In the genomic region with DNA sequence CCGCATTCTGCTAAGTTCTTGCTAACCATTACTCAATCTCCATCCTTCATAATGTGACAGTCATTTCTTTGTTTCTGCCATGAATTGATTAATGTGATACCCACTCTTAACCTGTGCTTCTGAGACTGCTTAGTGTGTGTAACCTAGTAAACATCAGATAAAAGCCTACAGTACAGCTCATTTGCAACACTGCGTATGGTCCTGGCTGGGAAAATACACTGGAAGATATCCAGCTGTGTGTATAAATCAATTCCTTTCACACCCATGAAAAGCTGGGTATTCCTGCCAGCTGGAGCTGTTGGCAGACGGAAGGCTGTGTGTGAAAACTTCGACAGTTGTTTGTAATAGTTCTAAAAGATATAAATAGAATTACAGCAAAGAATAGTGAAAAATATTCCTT, we compare ENCODE assay signal across 15 cellular contexts.
A peak's percentile ranks its signal among the peaks of the same experiment; 100 is the strongest.
DNase-seq lines count a peak whose midpoint lies in the region; ATAC-seq and TF ChIP-seq lines count a peak whose summit lies in the region.
"Had no signal": no experiment of that assay in that cellular context is flagged by ENCODE, and none has a peak within 500 bp of the region (broad histone marks: within the 10 kb centered on the region; RNA-seq: fewer than 3 reads in every experiment).

No MANE protein-coding gene starts in this region.

- no peak overlapping the region for H3K4me2 ChIP-seq in SK-N-SH

- H3K36me3 ChIP-seq in SK-N-SH (replicated peaks in 1 of 2; ENCODE audit: control insufficient read depth in 1 of 2, insufficient read depth in 2 of 2, low read length in 1 of 2) (no peaks in the 10 kb centered on the region), left lung (no peaks in the 10 kb centered on the region)
- H3K36me3 ChIP-seq: esophagus muscularis mucosa, upper lobe of right lung had no signal

- H3K4me3 ChIP-seq in SK-N-SH (ENCODE audit: low read depth in 2 of 2, low read length in 1 of 2) (no peak overlapping the region), left lung (no peak overlapping the region)
- H3K4me3 ChIP-seq: esophagus muscularis mucosa, upper lobe of right lung had no signal

- no peak for ATAC-seq in SK-N-SH treated with all-trans-retinoic acid at 6 μM for 48 hours
- ATAC-seq in left lung, result no peak
- ATAC-seq in GM21786 (IDR thresholded peaks at IDR 0.05; ENCODE audit: unreplicated experiment), result no peak
- ATAC-seq: left cardiac atrium; natural killer cell treated with Interleukin-12 subunit alpha and Interleukin-12 subunit beta and Interleukin-15 and Interleukin-18, amount 100 ng/mL, for 72 hours; upper lobe of right lung had no signal

- no peaks in the 10 kb centered on the region for H3K79me2 ChIP-seq in SK-N-SH (ENCODE audit: insufficient read depth)

- H3K27me3 ChIP-seq in SK-N-SH (ENCODE audit: insufficient read depth) (no peaks in the 10 kb centered on the region), left lung (no peaks in the 10 kb centered on the region)
- H3K27me3 ChIP-seq: esophagus muscularis mucosa, upper lobe of right lung had no signal

- no peaks in the 10 kb centered on the region for H3F3A ChIP-seq in SK-N-SH (replicated peaks; ENCODE audit: insufficient read depth)

- 44% methylated on average over 4 of the region's 4 CpGs for WGBS in SK-N-SH (ENCODE audit: low lambda C conversion rate)

- H2AFZ ChIP-seq in SK-N-SH (ENCODE audit: low read depth), result no peak overlapping the region

- TF ChIP-seq EP300 in SK-N-SH (IDR thresholded peaks at IDR 0.05; ENCODE audit: borderline replicate concordance in 1 of 2, low read depth in 1 of 2, low read length in 1 of 2), result 0 out of 4 replicates have a peak, but pooled peaks of 1 of the 2 experiments have one; percentile 53

- TF ChIP-seq RAD21 in SK-N-SH (IDR thresholded peaks at IDR 0.05; ENCODE audit: low read length), result peak; percentile 20

- CTCF ChIA-PET in SK-N-SH (lab: Yijun Ruan, JAX), result interaction anchor here (0.6 kb wide), 1 partner anchor 132 kb away, joined by 3 read pairs; no protein-coding TSS in a partner anchor

- no peaks in the 10 kb centered on the region for H3K4me1 ChIP-seq in SK-N-SH (ENCODE audit: control insufficient read depth in 1 of 2, insufficient read depth in 2 of 2, low read depth in 1 of 2, low read length in 1 of 2)
- H3K4me1 ChIP-seq in left lung, result no peaks in the 10 kb centered on the region
- H3K4me1 ChIP-seq: upper lobe of right lung had no signal

- H4K20me1 ChIP-seq in SK-N-SH (ENCODE audit: insufficient read depth), result no peaks in the 10 kb centered on the region

- H3K27ac ChIP-seq in SK-N-SH (ENCODE audit: low read depth in 2 of 2, low read length in 1 of 2) (peak overlapping the region in 1 of 2 experiments; percentile 35; a peak in 2 of 4 replicates), left lung (no peak overlapping the region)
- H3K27ac ChIP-seq: esophagus muscularis mucosa, upper lobe of right lung had no signal

- no peaks in the 10 kb centered on the region for H3K9me3 Mint-ChIP-seq in activated CD4-positive, alpha-beta T cell treated with anti-CD3 and anti-CD28 coated beads, Interleukin-2, amount 10 ng/mL, durations not matched to agents 24 days and 14 days

- H3K9me2 ChIP-seq in SK-N-SH, result no peaks in the 10 kb centered on the region

- H3K4me3 Mint-ChIP-seq in activated CD4-positive, alpha-beta T cell treated with anti-CD3 and anti-CD28 coated beads, Interleukin-2, amount 10 ng/mL, durations not matched to agents 24 days and 14 days, result no peak overlapping the region
- H3K4me3 Mint-ChIP-seq: activated CD4-positive, alpha-beta T cell treated with anti-CD3 and anti-CD28 coated beads, Interleukin-2, amount 10 ng/mL, durations not matched to agents 7 days and 5 days; natural killer cell treated with Interleukin-12 subunit alpha and Interleukin-12 subunit beta and Interleukin-15 and Interleukin-18, amount 100 ng/mL, for 72 hours had no signal

- no peaks in the 10 kb centered on the region for H3K27me3 Mint-ChIP-seq in activated CD4-positive, alpha-beta T cell treated with anti-CD3 and anti-CD28 coated beads, Interleukin-2, amount 10 ng/mL, durations not matched to agents 24 days and 14 days
- H3K27me3 Mint-ChIP-seq: activated CD4-positive, alpha-beta T cell treated with anti-CD3 and anti-CD28 coated beads, Interleukin-2, amount 10 ng/mL, durations not matched to agents 7 days and 5 days; natural killer cell treated with Interleukin-12 subunit alpha and Interleukin-12 subunit beta and Interleukin-15 and Interleukin-18, amount 100 ng/mL, for 72 hours had no signal

- no peaks in the 10 kb centered on the region for H3K4me1 Mint-ChIP-seq in activated CD4-positive, alpha-beta T cell treated with anti-CD3 and anti-CD28 coated beads, Interleukin-2, amount 10 ng/mL, durations not matched to agents 24 days and 14 days
- H3K4me1 Mint-ChIP-seq: activated CD4-positive, alpha-beta T cell treated with anti-CD3 and anti-CD28 coated beads, Interleukin-2, amount 10 ng/mL, durations not matched to agents 7 days and 5 days had no signal

- POLR2A ChIA-PET in SK-N-SH (lab: Yijun Ruan, JAX), result no interaction called here

- DNase-seq in SK-N-SH, result peak; percentile 12
- DNase-seq in NCI-H446 treated with DMSO at 0.1 percent for 48 hours (lab: John Stamatoyannopoulos, UW), result peak; percentile 90
- DNase-seq in inferior parietal cortex (ENCODE audit: extremely low spot score), result peak; percentile 58
- no peak for DNase-seq in left lung
- no peak for DNase-seq in activated CD4-positive, alpha-beta T cell treated with anti-CD3 and anti-CD28 coated beads, Interleukin-2, amount 10 ng/mL, durations not matched to agents 24 days and 14 days
- no peak for DNase-seq in dermis blood vessel endothelial cell
- DNase-seq: activated CD4-positive, alpha-beta T cell treated with anti-CD3 and anti-CD28 coated beads, Interleukin-2, amount 10 ng/mL, durations not matched to agents 7 days and 5 days; left cardiac atrium; stimulated activated CD4-positive, alpha-beta T cell treated with anti-CD3 and anti-CD28 coated beads, Interleukin-4, amount 100 ng/mL, for 1 hour; T1000; upper lobe of right lung had no signal

- no peaks in the 10 kb centered on the region for H3K36me3 Mint-ChIP-seq in activated CD4-positive, alpha-beta T cell treated with anti-CD3 and anti-CD28 coated beads, Interleukin-2, amount 10 ng/mL, durations not matched to agents 24 days and 14 days (ENCODE audit: low read depth)

- TF ChIP-seq CTCF in SK-N-SH (IDR thresholded peaks at IDR 0.05) (no peak), left lung (IDR thresholded peaks at IDR 0.05) (no peak)

- H3K9ac ChIP-seq in SK-N-SH, result no peak overlapping the region

- intact Hi-C loops in left lung (cut with DNase I), result no loop called here
- intact Hi-C loops in activated CD4-positive, alpha-beta T cell treated with anti-CD3 and anti-CD28 coated beads, Interleukin-2, amount 10 ng/mL, durations not matched to agents 24 days and 14 days (cut with micrococcal nuclease), result no loop called here

- H3K27ac Mint-ChIP-seq in activated CD4-positive, alpha-beta T cell treated with anti-CD3 and anti-CD28 coated beads, Interleukin-2, amount 10 ng/mL, durations not matched to agents 24 days and 14 days, result no peak overlapping the region
- H3K27ac Mint-ChIP-seq: activated CD4-positive, alpha-beta T cell treated with anti-CD3 and anti-CD28 coated beads, Interleukin-2, amount 10 ng/mL, durations not matched to agents 7 days and 5 days; natural killer cell treated with Interleukin-12 subunit alpha and Interleukin-12 subunit beta and Interleukin-15 and Interleukin-18, amount 100 ng/mL, for 72 hours had no signal

- H3K9me3 ChIP-seq in SK-N-SH, result no peaks in the 10 kb centered on the region
- H3K9me3 ChIP-seq in left lung, result peaks cover 0 to 5% of the 10 kb centered on the region in 2 donors
- H3K9me3 ChIP-seq: upper lobe of right lung had no signal

TF ChIP-seq in SK-N-SH, 30 proteins besides CTCF, POLR2A, EP300 and RAD21 (continues in another document):
- TF ChIP-seq GATA2 (CRISPR knock-in tag; IDR thresholded peaks at IDR 0.05) (peak; percentile 83), SMC3 (IDR thresholded peaks at IDR 0.05; ENCODE audit: low read depth, low read length) (no peak)

TF ChIP-seq in SK-N-SH treated with all-trans-retinoic acid at 6 μM for 48 hours, 23 proteins besides CTCF, POLR2A, EP300 and RAD21:
- TF ChIP-seq PPARA (CRISPR knock-in tag; IDR thresholded peaks at IDR 0.05; ENCODE audit: borderline replicate concordance) (no peak), OSR1 (CRISPR knock-in tag; IDR thresholded peaks at IDR 0.05) (no peak), GLIS3 (CRISPR knock-in tag; IDR thresholded peaks at IDR 0.05) (no peak), ZC3H10 (CRISPR knock-in tag; IDR thresholded peaks at IDR 0.05) (no peak), ISL1 (CRISPR knock-in tag; IDR thresholded peaks at IDR 0.05) (no peak), ZFP30 (CRISPR knock-in tag; IDR thresholded peaks at IDR 0.05) (no peak)
- TF ChIP-seq, protein P1, sequence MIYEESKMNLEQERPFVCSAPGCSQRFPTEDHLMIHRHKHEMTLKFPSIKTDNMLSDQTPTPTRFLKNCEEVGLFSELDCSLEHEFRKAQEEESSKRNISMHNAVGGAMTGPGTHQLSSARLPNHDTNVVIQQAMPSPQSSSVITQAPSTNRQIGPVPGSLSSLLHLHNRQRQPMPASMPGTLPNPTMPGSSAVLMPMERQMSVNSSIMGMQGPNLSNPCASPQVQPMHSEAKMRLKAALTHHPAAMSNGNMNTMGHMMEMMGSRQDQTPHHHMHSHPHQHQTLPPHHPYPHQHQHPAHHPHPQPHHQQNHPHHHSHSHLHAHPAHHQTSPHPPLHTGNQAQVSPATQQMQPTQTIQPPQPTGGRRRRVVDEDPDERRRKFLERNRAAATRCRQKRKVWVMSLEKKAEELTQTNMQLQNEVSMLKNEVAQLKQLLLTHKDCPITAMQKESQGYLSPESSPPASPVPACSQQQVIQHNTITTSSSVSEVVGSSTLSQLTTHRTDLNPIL (CRISPR knock-in tag; IDR thresholded peaks at IDR 0.05; ENCODE audit: low read depth), result no peak

Comparison
In these comparisons a context has a peak if more than half of its experiments do, and no peak if none do; other contexts are left out.
1. DNase-seq: peak in SK-N-SH (single experiment), NCI-H446 treated with DMSO at 0.1 percent for 48 hours (single experiment) and inferior parietal cortex (single experiment); none in left lung (0 of 2), activated CD4-positive, alpha-beta T cell treated with anti-CD3 and anti-CD28 coated beads, Interleukin-2, amount 10 ng/mL, durations not matched to agents 24 days and 14 days (single experiment) and dermis blood vessel endothelial cell (single experiment).